In genomic region chr4:120055795-120056194, GRCh38 we compare ENCODE assay signal across 21 cellular contexts.
"Had no signal": no experiment of that assay in that cellular context is flagged by ENCODE, and none has a peak within 500 bp of the region (broad histone marks: within the 10 kb centered on the region; RNA-seq: fewer than 3 reads in every experiment).

No MANE protein-coding gene starts in this region.

- H3K27ac Mint-ChIP-seq: activated B cell treated with CpG ODN at 0.5 μM for 24 hours; activated CD8-positive, alpha-beta T cell treated with anti-CD3 and anti-CD28 coated beads, Interleukin-2, amount 10 ng/mL, durations not matched to agents 7 days and 5 days; activated naive CD4-positive, alpha-beta T cell treated with anti-CD3 and anti-CD28 coated beads for 36 hours; activated naive CD8-positive, alpha-beta T cell treated with anti-CD3 and anti-CD28 coated beads, Interleukin-2, amount 50 U/mL, for 24 hours; activated T-cell treated with anti-CD3 and anti-CD28 coated beads, Interleukin-2, amount 50 U/mL, for 24 hours; activated T-helper 2 cell treated with anti-CD3 and anti-CD28 coated beads, Interferon-gamma antibody, Interleukin-2, Interleukin-4, amounts not matched to agents 10 μg/mL and 5 μg/mL and 100 μg/mL, durations not matched to agents 14 hours and 24 hours and 36 hours; memory B cell; natural killer cell treated with Interleukin-12 subunit alpha and Interleukin-12 subunit beta and Interleukin-15 and Interleukin-18, amount 100 ng/mL, for 72 hours had no signal

- ATAC-seq: activated CD8-positive, alpha-beta T cell treated with anti-CD3 and anti-CD28 coated beads, Interleukin-2, amount 10 ng/mL, durations not matched to agents 7 days and 5 days; activated naive CD8-positive, alpha-beta T cell treated with anti-CD3 and anti-CD28 coated beads, Interleukin-2, amount 50 U/mL, for 24 hours; natural killer cell treated with Interleukin-12 subunit alpha and Interleukin-12 subunit beta and Interleukin-15 and Interleukin-18, amount 100 ng/mL, for 72 hours had no signal

- H3K4me3 Mint-ChIP-seq: activated B cell treated with CpG ODN at 0.5 μM for 24 hours; activated CD8-positive, alpha-beta T cell treated with anti-CD3 and anti-CD28 coated beads, Interleukin-2, amount 10 ng/mL, durations not matched to agents 7 days and 5 days; activated naive CD4-positive, alpha-beta T cell treated with anti-CD3 and anti-CD28 coated beads for 36 hours; activated naive CD8-positive, alpha-beta T cell treated with anti-CD3 and anti-CD28 coated beads, Interleukin-2, amount 50 U/mL, for 24 hours; activated T-cell treated with anti-CD3 and anti-CD28 coated beads, Interleukin-2, amount 50 U/mL, for 24 hours; central memory CD8-positive, alpha-beta T cell; memory B cell; natural killer cell treated with Interleukin-12 subunit alpha and Interleukin-12 subunit beta and Interleukin-15 and Interleukin-18, amount 100 ng/mL, for 72 hours had no signal

- H3K9me3 Mint-ChIP-seq: activated B cell treated with CpG ODN at 0.5 μM for 24 hours; activated naive CD4-positive, alpha-beta T cell treated with anti-CD3 and anti-CD28 coated beads for 36 hours; activated naive CD8-positive, alpha-beta T cell treated with anti-CD3 and anti-CD28 coated beads, Interleukin-2, amount 50 U/mL, for 24 hours; activated T-cell treated with anti-CD3 and anti-CD28 coated beads, Interleukin-2, amount 50 U/mL, for 24 hours; activated T-helper 2 cell treated with anti-CD3 and anti-CD28 coated beads, Interferon-gamma antibody, Interleukin-2, Interleukin-4, amounts not matched to agents 10 μg/mL and 5 μg/mL and 100 μg/mL, durations not matched to agents 14 hours and 24 hours and 36 hours; central memory CD8-positive, alpha-beta T cell; memory B cell; natural killer cell treated with Interleukin-12 subunit alpha and Interleukin-12 subunit beta and Interleukin-15 and Interleukin-18, amount 100 ng/mL, for 72 hours had no signal

- DNase-seq: activated B cell treated with CpG ODN at 0.5 μM for 24 hours; activated CD4-positive, alpha-beta T cell treated with anti-CD3 and anti-CD28 coated beads for 48 hours; activated CD8-positive, alpha-beta T cell treated with anti-CD3 and anti-CD28 coated beads, Interleukin-2, amount 10 ng/mL, durations not matched to agents 7 days and 5 days; activated naive CD4-positive, alpha-beta T cell treated with anti-CD3 and anti-CD28 coated beads for 36 hours; activated naive CD8-positive, alpha-beta T cell treated with anti-CD3 and anti-CD28 coated beads, Interleukin-2, amount 50 U/mL, for 24 hours; activated T-cell treated with anti-CD3 and anti-CD28 coated beads, Interleukin-2, amount 50 U/mL, for 24 hours; anterior cingulate cortex; brain microvascular endothelial cell; cortex of kidney; posterior cingulate gyrus; retina; stimulated activated CD4-positive, alpha-beta T cell treated with anti-CD3 and anti-CD28 coated beads, Interleukin-12 subunit alpha, Interleukin-12 subunit beta, amount 100 ng/mL, for 4 hours; stimulated activated CD4-positive, alpha-beta T cell treated with anti-CD3 and anti-CD28 coated beads, Interleukin-1b, Interleukin-23, amount 100 ng/mL, for 48 hours; stimulated activated CD8-positive, alpha-beta memory T cell treated with anti-CD3 and anti-CD28 coated beads, Interleukin-4, amount 100 ng/mL, for 48 hours; stimulated activated naive CD4-positive, alpha-beta T cell treated with Interleukin-2 at 50 U/mL for 16 hours had no signal

- H3K4me1 ChIP-seq: vagina had no signal

- H3K27ac ChIP-seq: brain microvascular endothelial cell, tibial nerve, vagina had no signal

- H3K4me1 Mint-ChIP-seq: central memory CD8-positive, alpha-beta T cell had no signal

- H3K36me3 Mint-ChIP-seq: natural killer cell treated with Interleukin-12 subunit alpha and Interleukin-12 subunit beta and Interleukin-15 and Interleukin-18, amount 100 ng/mL, for 72 hours had no signal

- H3K4me3 ChIP-seq: tibial nerve, vagina had no signal

- H3K27me3 Mint-ChIP-seq: activated B cell treated with CpG ODN at 0.5 μM for 24 hours; activated naive CD8-positive, alpha-beta T cell treated with anti-CD3 and anti-CD28 coated beads, Interleukin-2, amount 50 U/mL, for 24 hours; activated T-cell treated with anti-CD3 and anti-CD28 coated beads, Interleukin-2, amount 50 U/mL, for 24 hours; central memory CD8-positive, alpha-beta T cell; memory B cell; natural killer cell treated with Interleukin-12 subunit alpha and Interleukin-12 subunit beta and Interleukin-15 and Interleukin-18, amount 100 ng/mL, for 72 hours had no signal

- H3K36me3 ChIP-seq: brain microvascular endothelial cell, tibial nerve, vagina had no signal

- H3K9me3 ChIP-seq: tibial nerve, vagina had no signal

- H3K27me3 ChIP-seq: brain microvascular endothelial cell, tibial nerve, vagina had no signal
